Comparison of ENCODE assay signal across 1 cellular context in the genomic region with DNA sequence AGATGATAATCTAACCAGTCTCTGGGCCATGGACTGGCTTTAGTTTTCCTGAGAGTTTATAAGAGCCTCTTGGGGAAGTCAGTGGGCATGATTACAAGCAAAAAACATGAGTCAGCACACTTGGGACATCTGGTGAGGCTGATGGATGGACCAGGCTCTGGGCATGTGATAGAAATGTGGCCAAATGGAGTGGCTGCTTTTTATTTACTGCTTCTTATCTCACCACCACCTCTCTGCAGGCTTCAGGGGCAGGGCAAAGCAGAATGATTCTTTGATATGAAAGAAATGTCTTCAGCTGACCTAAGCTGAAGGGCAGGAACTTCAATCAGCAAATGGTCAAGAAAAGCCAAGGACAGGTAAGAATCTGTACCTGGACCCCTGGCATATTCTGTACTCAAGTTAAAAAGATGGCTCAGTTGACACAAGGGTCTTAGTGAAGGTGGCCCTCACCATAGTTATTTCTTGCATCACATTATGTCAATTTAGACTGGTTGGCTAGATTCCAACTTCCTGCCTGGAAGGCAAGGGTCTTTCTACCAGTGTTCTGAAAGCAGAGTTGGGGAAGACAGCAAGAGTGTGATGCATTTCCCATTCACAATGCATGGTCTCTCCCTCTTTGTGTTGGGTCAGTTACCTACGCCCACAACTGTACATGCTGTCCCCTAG.
A peak's percentile ranks its signal among the peaks of the same experiment; 100 is the strongest.
TF ChIP-seq lines count a peak whose summit lies in the region.

No MANE protein-coding gene starts in this region.

TF ChIP-seq in K562, 482 proteins besides CTCF, POLR2A, EP300 and RAD21 (continued from another document):
- TF ChIP-seq RB1 (IDR thresholded peaks at IDR 0.05; ENCODE audit: low read depth) = no peak
- TF ChIP-seq, protein P1, sequence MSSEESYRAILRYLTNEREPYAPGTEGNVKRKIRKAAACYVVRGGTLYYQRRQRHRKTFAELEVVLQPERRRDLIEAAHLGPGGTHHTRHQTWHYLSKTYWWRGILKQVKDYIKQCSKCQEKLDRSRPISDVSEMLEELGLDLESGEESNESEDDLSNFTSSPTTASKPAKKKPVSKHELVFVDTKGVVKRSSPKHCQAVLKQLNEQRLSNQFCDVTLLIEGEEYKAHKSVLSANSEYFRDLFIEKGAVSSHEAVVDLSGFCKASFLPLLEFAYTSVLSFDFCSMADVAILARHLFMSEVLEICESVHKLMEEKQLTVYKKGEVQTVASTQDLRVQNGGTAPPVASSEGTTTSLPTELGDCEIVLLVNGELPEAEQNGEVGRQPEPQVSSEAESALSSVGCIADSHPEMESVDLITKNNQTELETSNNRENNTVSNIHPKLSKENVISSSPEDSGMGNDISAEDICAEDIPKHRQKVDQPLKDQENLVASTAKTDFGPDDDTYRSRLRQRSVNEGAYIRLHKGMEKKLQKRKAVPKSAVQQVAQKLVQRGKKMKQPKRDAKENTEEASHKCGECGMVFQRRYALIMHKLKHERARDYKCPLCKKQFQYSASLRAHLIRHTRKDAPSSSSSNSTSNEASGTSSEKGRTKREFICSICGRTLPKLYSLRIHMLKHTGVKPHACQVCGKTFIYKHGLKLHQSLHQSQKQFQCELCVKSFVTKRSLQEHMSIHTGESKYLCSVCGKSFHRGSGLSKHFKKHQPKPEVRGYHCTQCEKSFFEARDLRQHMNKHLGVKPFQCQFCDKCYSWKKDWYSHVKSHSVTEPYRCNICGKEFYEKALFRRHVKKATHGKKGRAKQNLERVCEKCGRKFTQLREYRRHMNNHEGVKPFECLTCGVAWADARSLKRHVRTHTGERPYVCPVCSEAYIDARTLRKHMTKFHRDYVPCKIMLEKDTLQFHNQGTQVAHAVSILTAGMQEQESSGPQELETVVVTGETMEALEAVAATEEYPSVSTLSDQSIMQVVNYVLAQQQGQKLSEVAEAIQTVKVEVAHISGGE (CRISPR knock-in tag; IDR thresholded peaks at IDR 0.05) = peak in 1 of 3 experiments; percentile 81; a peak in 2 of 6 replicates
- TF ChIP-seq, protein P2, sequence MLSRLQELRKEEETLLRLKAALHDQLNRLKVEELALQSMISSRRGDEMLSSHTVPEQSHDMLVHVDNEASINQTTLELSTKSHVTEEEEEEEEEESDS (CRISPR knock-in tag; IDR thresholded peaks at IDR 0.05) = no peak
- peak; percentile 44 for TF ChIP-seq ZFP36 (IDR thresholded peaks at IDR 0.05; ENCODE audit: low read depth, low read length, partially characterized antibody)
- TF ChIP-seq, protein P3, sequence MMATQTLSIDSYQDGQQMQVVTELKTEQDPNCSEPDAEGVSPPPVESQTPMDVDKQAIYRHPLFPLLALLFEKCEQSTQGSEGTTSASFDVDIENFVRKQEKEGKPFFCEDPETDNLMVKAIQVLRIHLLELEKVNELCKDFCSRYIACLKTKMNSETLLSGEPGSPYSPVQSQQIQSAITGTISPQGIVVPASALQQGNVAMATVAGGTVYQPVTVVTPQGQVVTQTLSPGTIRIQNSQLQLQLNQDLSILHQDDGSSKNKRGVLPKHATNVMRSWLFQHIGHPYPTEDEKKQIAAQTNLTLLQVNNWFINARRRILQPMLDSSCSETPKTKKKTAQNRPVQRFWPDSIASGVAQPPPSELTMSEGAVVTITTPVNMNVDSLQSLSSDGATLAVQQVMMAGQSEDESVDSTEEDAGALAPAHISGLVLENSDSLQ (IDR thresholded peaks at IDR 0.05) = peak; percentile 67
- TF ChIP-seq PTTG1 (tag; IDR thresholded peaks at IDR 0.05; ENCODE audit: low read depth) = no peak
- peak; percentile 38; the same call in 1 of the 2 replicates for TF ChIP-seq RAD51 (IDR thresholded peaks at IDR 0.05; ENCODE audit: borderline replicate concordance, low read depth)
- TF ChIP-seq SAFB (IDR thresholded peaks at IDR 0.05; ENCODE audit: borderline replicate concordance, low read depth, low read length) = no peak
- TF ChIP-seq GATA2 (CRISPR knock-in tag; IDR thresholded peaks at IDR 0.05) = peak; percentile 58; the same call in 1 of the 2 replicates
- peak; percentile 52; the same call in 1 of the 2 replicates for TF ChIP-seq ELF4 (CRISPR knock-in tag; IDR thresholded peaks at IDR 0.05)
- TF ChIP-seq SOX6 (IDR thresholded peaks at IDR 0.05) = peak; percentile 68
- TF ChIP-seq NFIC (IDR thresholded peaks at IDR 0.05) = peak; percentile 76
- no peak for TF ChIP-seq BCOR (IDR thresholded peaks at IDR 0.05)
- peak; percentile 86 for TF ChIP-seq BHLHE40 (IDR thresholded peaks at IDR 0.05; ENCODE audit: low read length)
- TF ChIP-seq FOXK1 (CRISPR knock-in tag; IDR thresholded peaks at IDR 0.05; ENCODE audit: borderline replicate concordance) = no peak
- TF ChIP-seq, protein P4, sequence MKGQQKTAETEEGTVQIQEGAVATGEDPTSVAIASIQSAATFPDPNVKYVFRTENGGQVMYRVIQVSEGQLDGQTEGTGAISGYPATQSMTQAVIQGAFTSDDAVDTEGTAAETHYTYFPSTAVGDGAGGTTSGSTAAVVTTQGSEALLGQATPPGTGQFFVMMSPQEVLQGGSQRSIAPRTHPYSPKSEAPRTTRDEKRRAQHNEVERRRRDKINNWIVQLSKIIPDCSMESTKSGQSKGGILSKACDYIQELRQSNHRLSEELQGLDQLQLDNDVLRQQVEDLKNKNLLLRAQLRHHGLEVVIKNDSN (CRISPR knock-in tag; IDR thresholded peaks at IDR 0.05) = peak; percentile 65
- TF ChIP-seq, protein P5, sequence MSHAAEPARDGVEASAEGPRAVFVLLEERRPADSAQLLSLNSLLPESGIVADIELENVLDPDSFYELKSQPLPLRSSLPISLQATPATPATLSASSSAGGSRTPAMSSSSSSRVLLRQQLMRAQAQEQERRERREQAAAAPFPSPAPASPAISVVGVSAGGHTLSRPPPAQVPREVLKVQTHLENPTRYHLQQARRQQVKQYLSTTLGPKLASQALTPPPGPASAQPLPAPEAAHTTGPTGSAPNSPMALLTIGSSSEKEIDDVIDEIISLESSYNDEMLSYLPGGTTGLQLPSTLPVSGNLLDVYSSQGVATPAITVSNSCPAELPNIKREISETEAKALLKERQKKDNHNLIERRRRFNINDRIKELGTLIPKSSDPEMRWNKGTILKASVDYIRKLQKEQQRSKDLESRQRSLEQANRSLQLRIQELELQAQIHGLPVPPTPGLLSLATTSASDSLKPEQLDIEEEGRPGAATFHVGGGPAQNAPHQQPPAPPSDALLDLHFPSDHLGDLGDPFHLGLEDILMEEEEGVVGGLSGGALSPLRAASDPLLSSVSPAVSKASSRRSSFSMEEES (CRISPR knock-in tag; IDR thresholded peaks at IDR 0.05) = no peak
- TF ChIP-seq TEAD4 (IDR thresholded peaks at IDR 0.05; ENCODE audit: low read length) = peak; percentile 85
- TF ChIP-seq TEAD4 (CRISPR knock-in tag; IDR thresholded peaks at IDR 0.05; ENCODE audit: borderline replicate concordance) = no peak
- TF ChIP-seq, protein P6, sequence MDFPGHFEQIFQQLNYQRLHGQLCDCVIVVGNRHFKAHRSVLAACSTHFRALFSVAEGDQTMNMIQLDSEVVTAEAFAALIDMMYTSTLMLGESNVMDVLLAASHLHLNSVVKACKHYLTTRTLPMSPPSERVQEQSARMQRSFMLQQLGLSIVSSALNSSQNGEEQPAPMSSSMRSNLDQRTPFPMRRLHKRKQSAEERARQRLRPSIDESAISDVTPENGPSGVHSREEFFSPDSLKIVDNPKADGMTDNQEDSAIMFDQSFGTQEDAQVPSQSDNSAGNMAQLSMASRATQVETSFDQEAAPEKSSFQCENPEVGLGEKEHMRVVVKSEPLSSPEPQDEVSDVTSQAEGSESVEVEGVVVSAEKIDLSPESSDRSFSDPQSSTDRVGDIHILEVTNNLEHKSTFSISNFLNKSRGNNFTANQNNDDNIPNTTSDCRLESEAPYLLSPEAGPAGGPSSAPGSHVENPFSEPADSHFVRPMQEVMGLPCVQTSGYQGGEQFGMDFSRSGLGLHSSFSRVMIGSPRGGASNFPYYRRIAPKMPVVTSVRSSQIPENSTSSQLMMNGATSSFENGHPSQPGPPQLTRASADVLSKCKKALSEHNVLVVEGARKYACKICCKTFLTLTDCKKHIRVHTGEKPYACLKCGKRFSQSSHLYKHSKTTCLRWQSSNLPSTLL (IDR thresholded peaks at IDR 0.05) = no peak
- TF ChIP-seq, protein P7, sequence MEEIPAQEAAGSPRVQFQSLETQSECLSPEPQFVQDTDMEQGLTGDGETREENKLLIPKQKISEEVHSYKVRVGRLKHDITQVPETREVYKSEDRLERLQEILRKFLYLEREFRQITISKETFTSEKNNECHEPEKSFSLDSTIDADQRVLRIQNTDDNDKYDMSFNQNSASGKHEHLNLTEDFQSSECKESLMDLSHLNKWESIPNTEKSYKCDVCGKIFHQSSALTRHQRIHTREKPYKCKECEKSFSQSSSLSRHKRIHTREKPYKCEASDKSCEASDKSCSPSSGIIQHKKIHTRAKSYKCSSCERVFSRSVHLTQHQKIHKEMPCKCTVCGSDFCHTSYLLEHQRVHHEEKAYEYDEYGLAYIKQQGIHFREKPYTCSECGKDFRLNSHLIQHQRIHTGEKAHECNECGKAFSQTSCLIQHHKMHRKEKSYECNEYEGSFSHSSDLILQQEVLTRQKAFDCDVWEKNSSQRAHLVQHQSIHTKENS (CRISPR knock-in tag; IDR thresholded peaks at IDR 0.05) = no peak
- TF ChIP-seq NCOR1 (IDR thresholded peaks at IDR 0.05) = peak; percentile 84
- no peak for TF ChIP-seq ZNF780A (CRISPR knock-in tag; IDR thresholded peaks at IDR 0.05)
- no peak for TF ChIP-seq ZNF184 (CRISPR knock-in tag; IDR thresholded peaks at IDR 0.05)
- 0 out of 2 replicates have a peak, but pooled peaks have one; percentile 17 for TF ChIP-seq GABPA (tag; conservative IDR thresholded peaks at IDR 0.05; ENCODE audit: low read depth)
- TF ChIP-seq HSF4 (CRISPR knock-in tag; IDR thresholded peaks at IDR 0.05; ENCODE audit: borderline replicate concordance) = no peak
- TF ChIP-seq TAL1 (IDR thresholded peaks at IDR 0.05) = peak; percentile 82
- TF ChIP-seq SAP30 (IDR thresholded peaks at IDR 0.05; ENCODE audit: borderline replicate concordance, insufficient read depth, low read depth, low read length, poor library complexity, severe bottlenecking) = no peak
- no peak for TF ChIP-seq CHD4 (IDR thresholded peaks at IDR 0.05; ENCODE audit: insufficient read depth, insufficient replicate concordance, low read depth, low read length, poor library complexity, severe bottlenecking)
